ENCODE assay signal across 1 cellular context in the genomic region with DNA sequence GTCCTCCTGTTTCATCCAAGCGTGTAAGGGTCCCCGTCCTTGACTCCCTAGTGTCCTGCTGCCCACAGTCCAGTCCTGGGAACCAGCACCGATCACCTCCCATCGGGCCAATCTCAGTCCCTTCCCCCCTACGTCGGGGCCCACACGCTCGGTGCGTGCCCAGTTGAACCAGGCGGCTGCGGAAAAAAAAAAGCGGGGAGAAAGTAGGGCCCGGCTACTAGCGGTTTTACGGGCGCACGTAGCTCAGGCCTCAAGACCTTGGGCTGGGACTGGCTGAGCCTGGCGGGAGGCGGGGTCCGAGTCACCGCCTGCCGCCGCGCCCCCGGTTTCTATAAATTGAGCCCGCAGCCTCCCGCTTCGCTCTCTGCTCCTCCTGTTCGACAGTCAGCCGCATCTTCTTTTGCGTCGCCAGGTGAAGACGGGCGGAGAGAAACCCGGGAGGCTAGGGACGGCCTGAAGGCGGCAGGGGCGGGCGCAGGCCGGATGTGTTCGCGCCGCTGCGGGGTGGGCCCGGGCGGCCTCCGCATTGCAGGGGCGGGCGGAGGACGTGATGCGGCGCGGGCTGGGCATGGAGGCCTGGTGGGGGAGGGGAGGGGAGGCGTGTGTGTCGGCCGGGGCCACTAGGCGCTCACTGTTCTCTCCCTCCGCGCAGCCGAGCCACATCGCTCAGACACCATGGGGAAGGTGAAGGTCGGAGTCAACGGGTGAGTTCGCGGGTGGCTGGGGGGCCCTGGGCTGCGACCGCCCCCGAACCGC.
TF ChIP-seq lines count a peak whose summit lies in the region.

A gene (plus strand): TSS at position 360 of the 756 bp plus-strand sequence. CDS start 316 bp downstream, at position 676.

TF ChIP-seq in HepG2, 621 proteins besides CTCF, POLR2A, EP300 and RAD21 (continued from another document and continues in another):
- TF ChIP-seq, protein P1, sequence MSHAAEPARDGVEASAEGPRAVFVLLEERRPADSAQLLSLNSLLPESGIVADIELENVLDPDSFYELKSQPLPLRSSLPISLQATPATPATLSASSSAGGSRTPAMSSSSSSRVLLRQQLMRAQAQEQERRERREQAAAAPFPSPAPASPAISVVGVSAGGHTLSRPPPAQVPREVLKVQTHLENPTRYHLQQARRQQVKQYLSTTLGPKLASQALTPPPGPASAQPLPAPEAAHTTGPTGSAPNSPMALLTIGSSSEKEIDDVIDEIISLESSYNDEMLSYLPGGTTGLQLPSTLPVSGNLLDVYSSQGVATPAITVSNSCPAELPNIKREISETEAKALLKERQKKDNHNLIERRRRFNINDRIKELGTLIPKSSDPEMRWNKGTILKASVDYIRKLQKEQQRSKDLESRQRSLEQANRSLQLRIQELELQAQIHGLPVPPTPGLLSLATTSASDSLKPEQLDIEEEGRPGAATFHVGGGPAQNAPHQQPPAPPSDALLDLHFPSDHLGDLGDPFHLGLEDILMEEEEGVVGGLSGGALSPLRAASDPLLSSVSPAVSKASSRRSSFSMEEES (CRISPR knock-in tag; IDR thresholded peaks at IDR 0.05): peak; percentile 66
- TF ChIP-seq POLR2AphosphoS5 (IDR thresholded peaks at IDR 0.05; ENCODE audit: low read depth, low read length) (peak; percentile 99), ZNF337 (CRISPR knock-in tag; IDR thresholded peaks at IDR 0.05; ENCODE audit: borderline replicate concordance, low read depth) (no peak; the same call in 1 of the 2 replicates), MAFF (IDR thresholded peaks at IDR 0.05; ENCODE audit: low read depth, low read length) (no peak), ZSCAN25 (CRISPR knock-in tag; IDR thresholded peaks at IDR 0.05) (no peak), TCF12 (IDR thresholded peaks at IDR 0.05) (no peak), TCF12 (CRISPR knock-in tag; IDR thresholded peaks at IDR 0.05) (peak; percentile 8; the same call in 1 of the 2 replicates), ZNF577 (CRISPR knock-in tag; IDR thresholded peaks at IDR 0.05; ENCODE audit: borderline replicate concordance, low read depth) (no peak), ZBTB7A (CRISPR knock-in tag; IDR thresholded peaks at IDR 0.05) (peak; percentile 78), ZNF317 (CRISPR knock-in tag; IDR thresholded peaks at IDR 0.05) (peak; percentile 60; the same call in 1 of the 2 replicates), ZFYVE20 (CRISPR knock-in tag; IDR thresholded peaks at IDR 0.05; ENCODE audit: borderline replicate concordance, low read depth) (no peak), ZNF879 (CRISPR knock-in tag; IDR thresholded peaks at IDR 0.05) (peak; percentile 95; the same call in 1 of the 2 replicates), ZNF354B (CRISPR knock-in tag; IDR thresholded peaks at IDR 0.05) (no peak), REPIN1 (CRISPR knock-in tag; IDR thresholded peaks at IDR 0.05; ENCODE audit: borderline replicate concordance, low read depth) (peak; percentile 69), GABPA (IDR thresholded peaks at IDR 0.05; ENCODE audit: low read depth, low read length) (no peak), GABPA (CRISPR knock-in tag; IDR thresholded peaks at IDR 0.05; ENCODE audit: low read depth) (no peak; the same call in 1 of the 2 replicates), TBX3 (IDR thresholded peaks at IDR 0.05; ENCODE audit: borderline replicate concordance) (no peak), FOXC1 (CRISPR knock-in tag; IDR thresholded peaks at IDR 0.05; ENCODE audit: borderline replicate concordance) (peak; percentile 81; the same call in 1 of the 2 replicates), YEATS2 (CRISPR knock-in tag; IDR thresholded peaks at IDR 0.05; ENCODE audit: borderline replicate concordance) (peak; percentile 51; the same call in 1 of the 2 replicates), ZNF652 (CRISPR knock-in tag; IDR thresholded peaks at IDR 0.05; ENCODE audit: borderline replicate concordance, low read depth) (no peak), EHMT2 (IDR thresholded peaks at IDR 0.05; ENCODE audit: borderline replicate concordance, low read depth, low read length) (no peak), ZSCAN20 (CRISPR knock-in tag; IDR thresholded peaks at IDR 0.05; ENCODE audit: borderline replicate concordance) (no peak; the same call in 1 of the 2 replicates), STAG1 (CRISPR knock-in tag; IDR thresholded peaks at IDR 0.05) (no peak), ZNF792 (CRISPR knock-in tag; IDR thresholded peaks at IDR 0.05) (0 out of 2 replicates have a peak, but pooled peaks have one; percentile 15), ZNF552 (CRISPR knock-in tag; IDR thresholded peaks at IDR 0.05; ENCODE audit: borderline replicate concordance) (0 out of 2 replicates have a peak, but pooled peaks have one; percentile 41), ZNF205 (CRISPR knock-in tag; IDR thresholded peaks at IDR 0.05) (peak; percentile 76), THAP11 (CRISPR knock-in tag; IDR thresholded peaks at IDR 0.05) (peak; percentile 69), ZNF615 (CRISPR knock-in tag; IDR thresholded peaks at IDR 0.05; ENCODE audit: borderline replicate concordance) (0 out of 2 replicates have a peak, but pooled peaks have one; percentile 47), ZNF644 (CRISPR knock-in tag; IDR thresholded peaks at IDR 0.05; ENCODE audit: low read depth) (no peak)
- TF ChIP-seq, protein P2, sequence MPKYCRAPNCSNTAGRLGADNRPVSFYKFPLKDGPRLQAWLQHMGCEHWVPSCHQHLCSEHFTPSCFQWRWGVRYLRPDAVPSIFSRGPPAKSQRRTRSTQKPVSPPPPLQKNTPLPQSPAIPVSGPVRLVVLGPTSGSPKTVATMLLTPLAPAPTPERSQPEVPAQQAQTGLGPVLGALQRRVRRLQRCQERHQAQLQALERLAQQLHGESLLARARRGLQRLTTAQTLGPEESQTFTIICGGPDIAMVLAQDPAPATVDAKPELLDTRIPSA (CRISPR knock-in tag; IDR thresholded peaks at IDR 0.05; ENCODE audit: borderline replicate concordance): no peak
- TF ChIP-seq, protein P3, sequence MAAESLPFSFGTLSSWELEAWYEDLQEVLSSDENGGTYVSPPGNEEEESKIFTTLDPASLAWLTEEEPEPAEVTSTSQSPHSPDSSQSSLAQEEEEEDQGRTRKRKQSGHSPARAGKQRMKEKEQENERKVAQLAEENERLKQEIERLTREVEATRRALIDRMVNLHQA (CRISPR knock-in tag; IDR thresholded peaks at IDR 0.05): peak; percentile 75; the same call in 1 of the 2 replicates
- TF ChIP-seq, protein P4, sequence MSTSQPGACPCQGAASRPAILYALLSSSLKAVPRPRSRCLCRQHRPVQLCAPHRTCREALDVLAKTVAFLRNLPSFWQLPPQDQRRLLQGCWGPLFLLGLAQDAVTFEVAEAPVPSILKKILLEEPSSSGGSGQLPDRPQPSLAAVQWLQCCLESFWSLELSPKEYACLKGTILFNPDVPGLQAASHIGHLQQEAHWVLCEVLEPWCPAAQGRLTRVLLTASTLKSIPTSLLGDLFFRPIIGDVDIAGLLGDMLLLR (CRISPR knock-in tag; IDR thresholded peaks at IDR 0.05): peak; percentile 17; the same call in 1 of the 2 replicates
- TF ChIP-seq, protein P5, sequence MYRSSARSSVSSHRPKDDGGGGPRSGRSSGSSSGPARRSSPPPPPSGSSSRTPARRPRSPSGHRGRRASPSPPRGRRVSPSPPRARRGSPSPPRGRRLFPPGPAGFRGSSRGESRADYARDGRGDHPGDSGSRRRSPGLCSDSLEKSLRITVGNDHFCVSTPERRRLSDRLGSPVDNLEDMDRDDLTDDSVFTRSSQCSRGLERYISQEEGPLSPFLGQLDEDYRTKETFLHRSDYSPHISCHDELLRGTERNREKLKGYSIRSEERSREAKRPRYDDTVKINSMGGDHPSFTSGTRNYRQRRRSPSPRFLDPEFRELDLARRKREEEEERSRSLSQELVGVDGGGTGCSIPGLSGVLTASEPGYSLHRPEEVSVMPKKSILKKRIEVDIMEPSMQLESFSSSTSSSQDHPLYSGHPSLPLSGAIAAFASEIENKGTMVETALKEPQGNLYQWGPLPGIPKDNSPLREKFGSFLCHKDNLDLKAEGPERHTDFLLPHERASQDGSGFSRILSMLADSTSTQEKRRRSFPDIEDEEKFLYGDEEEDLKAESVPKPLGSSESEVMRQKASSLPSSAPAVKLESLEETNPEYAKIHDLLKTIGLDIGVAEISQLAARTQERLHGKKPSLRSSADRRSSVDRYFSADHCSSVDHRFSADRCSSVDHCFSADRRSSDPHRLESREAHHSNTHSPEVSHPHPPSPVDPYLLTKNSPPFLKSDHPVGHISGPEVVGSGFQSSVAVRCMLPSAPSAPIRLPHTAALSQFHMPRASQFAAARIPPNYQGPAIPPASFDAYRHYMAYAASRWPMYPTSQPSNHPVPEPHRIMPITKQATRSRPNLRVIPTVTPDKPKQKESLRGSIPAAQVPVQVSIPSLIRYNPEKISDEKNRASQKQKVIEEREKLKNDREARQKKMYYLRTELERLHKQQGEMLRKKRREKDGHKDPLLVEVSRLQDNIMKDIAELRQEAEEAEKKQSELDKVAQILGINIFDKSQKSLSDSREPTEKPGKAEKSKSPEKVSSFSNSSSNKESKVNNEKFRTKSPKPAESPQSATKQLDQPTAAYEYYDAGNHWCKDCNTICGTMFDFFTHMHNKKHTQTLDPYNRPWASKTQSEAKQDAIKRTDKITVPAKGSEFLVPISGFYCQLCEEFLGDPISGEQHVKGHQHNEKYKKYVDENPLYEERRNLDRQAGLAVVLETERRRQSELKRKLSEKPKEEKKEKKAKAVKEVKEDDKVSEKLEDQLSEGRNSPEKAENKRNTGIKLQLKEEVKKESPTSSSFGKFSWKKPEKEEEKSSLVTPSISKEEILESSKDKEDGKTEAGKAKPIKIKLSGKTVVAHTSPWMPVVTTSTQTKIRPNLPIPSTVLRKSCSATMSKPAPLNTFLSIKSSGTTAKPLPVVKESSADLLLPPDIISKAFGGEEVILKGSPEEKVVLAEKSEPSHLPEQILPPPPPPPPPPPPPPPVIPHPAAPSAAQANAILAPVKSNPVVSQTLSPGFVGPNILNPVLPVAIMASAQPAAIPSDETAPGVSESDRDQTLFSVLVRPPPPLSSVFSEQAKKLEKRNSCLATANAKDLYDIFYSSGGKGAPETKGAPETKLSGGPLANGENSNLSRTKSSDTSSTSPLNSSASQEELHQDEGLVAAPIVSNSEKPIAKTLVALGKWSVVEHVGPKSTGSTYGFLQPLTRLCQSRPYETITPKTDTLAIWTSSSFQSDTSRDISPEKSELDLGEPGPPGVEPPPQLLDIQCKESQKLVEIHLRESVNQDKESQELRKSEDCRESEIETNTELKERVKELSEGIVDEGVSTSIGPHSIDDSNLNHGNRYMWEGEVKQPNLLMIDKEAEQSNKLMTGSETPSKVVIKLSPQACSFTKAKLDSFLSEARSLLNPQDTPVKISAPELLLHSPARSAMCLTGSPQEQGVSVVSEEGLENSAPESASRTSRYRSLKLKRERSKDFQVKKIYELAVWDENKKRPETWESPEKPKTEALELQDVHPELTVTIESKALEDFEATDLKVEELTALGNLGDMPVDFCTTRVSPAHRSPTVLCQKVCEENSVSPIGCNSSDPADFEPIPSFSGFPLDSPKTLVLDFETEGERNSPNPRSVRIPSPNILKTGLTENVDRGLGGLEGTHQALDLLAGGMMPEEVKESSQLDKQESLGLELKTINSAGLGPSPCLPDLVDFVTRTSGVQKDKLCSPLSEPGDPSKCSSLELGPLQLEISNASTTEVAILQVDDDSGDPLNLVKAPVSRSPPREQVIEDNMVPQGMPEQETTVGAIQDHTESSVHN (CRISPR knock-in tag; IDR thresholded peaks at IDR 0.05): no peak
- TF ChIP-seq, protein P6, sequence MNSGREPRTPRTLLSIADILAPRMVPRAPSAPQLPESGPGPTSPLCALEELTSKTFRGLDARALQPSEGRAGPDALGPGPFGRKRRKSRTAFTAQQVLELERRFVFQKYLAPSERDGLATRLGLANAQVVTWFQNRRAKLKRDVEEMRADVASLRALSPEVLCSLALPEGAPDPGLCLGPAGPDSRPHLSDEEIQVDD (CRISPR knock-in tag; IDR thresholded peaks at IDR 0.05; ENCODE audit: borderline replicate concordance): no peak
- TF ChIP-seq, protein P7, sequence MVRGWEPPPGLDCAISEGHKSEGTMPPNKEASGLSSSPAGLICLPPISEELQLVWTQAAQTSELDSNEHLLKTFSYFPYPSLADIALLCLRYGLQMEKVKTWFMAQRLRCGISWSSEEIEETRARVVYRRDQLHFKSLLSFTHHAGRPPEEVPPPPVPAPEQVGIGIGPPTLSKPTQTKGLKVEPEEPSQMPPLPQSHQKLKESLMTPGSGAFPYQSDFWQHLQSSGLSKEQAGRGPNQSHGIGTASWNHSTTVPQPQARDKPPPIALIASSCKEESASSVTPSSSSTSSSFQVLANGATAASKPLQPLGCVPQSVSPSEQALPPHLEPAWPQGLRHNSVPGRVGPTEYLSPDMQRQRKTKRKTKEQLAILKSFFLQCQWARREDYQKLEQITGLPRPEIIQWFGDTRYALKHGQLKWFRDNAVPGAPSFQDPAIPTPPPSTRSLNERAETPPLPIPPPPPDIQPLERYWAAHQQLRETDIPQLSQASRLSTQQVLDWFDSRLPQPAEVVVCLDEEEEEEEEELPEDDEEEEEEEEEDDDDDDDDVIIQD (CRISPR knock-in tag; IDR thresholded peaks at IDR 0.05; ENCODE audit: low read depth): no peak; the same call in 1 of the 2 replicates
- TF ChIP-seq, protein P8, sequence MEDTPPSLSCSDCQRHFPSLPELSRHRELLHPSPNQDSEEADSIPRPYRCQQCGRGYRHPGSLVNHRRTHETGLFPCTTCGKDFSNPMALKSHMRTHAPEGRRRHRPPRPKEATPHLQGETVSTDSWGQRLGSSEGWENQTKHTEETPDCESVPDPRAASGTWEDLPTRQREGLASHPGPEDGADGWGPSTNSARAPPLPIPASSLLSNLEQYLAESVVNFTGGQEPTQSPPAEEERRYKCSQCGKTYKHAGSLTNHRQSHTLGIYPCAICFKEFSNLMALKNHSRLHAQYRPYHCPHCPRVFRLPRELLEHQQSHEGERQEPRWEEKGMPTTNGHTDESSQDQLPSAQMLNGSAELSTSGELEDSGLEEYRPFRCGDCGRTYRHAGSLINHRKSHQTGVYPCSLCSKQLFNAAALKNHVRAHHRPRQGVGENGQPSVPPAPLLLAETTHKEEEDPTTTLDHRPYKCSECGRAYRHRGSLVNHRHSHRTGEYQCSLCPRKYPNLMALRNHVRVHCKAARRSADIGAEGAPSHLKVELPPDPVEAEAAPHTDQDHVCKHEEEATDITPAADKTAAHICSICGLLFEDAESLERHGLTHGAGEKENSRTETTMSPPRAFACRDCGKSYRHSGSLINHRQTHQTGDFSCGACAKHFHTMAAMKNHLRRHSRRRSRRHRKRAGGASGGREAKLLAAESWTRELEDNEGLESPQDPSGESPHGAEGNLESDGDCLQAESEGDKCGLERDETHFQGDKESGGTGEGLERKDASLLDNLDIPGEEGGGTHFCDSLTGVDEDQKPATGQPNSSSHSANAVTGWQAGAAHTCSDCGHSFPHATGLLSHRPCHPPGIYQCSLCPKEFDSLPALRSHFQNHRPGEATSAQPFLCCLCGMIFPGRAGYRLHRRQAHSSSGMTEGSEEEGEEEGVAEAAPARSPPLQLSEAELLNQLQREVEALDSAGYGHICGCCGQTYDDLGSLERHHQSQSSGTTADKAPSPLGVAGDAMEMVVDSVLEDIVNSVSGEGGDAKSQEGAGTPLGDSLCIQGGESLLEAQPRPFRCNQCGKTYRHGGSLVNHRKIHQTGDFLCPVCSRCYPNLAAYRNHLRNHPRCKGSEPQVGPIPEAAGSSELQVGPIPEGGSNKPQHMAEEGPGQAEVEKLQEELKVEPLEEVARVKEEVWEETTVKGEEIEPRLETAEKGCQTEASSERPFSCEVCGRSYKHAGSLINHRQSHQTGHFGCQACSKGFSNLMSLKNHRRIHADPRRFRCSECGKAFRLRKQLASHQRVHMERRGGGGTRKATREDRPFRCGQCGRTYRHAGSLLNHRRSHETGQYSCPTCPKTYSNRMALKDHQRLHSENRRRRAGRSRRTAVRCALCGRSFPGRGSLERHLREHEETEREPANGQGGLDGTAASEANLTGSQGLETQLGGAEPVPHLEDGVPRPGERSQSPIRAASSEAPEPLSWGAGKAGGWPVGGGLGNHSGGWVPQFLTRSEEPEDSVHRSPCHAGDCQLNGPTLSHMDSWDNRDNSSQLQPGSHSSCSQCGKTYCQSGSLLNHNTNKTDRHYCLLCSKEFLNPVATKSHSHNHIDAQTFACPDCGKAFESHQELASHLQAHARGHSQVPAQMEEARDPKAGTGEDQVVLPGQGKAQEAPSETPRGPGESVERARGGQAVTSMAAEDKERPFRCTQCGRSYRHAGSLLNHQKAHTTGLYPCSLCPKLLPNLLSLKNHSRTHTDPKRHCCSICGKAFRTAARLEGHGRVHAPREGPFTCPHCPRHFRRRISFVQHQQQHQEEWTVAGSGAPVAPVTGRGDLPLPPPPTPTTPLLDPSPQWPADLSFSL (CRISPR knock-in tag; IDR thresholded peaks at IDR 0.05): no peak
